ENCODE assay signal across 8 cellular contexts in genomic region chr7:2018786-2019692, GRCh38.
A peak's percentile ranks its signal among the peaks of the same experiment; 100 is the strongest.
DNase-seq lines count a peak whose midpoint lies in the region; ATAC-seq, FAIRE-seq and TF ChIP-seq lines count a peak whose summit lies in the region.

No MANE protein-coding gene starts in this region.

- ATAC-seq in memory B cell (ENCODE audit: low read depth): peak; percentile 30
- no peak for ATAC-seq in GM19324 (IDR thresholded peaks at IDR 0.05; ENCODE audit: low FRiP score, unreplicated experiment)
- no peak for ATAC-seq in GM19023 (IDR thresholded peaks at IDR 0.05; ENCODE audit: unreplicated experiment)

- no peak for TF ChIP-seq POLR2A in vagina (IDR thresholded peaks at IDR 0.05)

- peaks cover 4% of the 10 kb centered on the region for H3K36me3 Mint-ChIP-seq in memory B cell

- DNase-seq in Ammon's horn (ENCODE audit: low spot score) (peak; percentile 50), bronchial epithelial cell (ENCODE audit: low read depth) (peak; percentile 17), memory B cell (ENCODE audit: low spot score in 2 of 2) (no peak), vagina (ENCODE audit: extremely low spot score in 2 of 2) (no peak)
- DNase-seq in activated CD8-positive, alpha-beta memory T cell treated with anti-CD3 and anti-CD28 coated beads, Interleukin-2, amount 50 U/mL, for 48 hours: no peak

- H3K27me3 Mint-ChIP-seq in memory B cell: no peaks in the 10 kb centered on the region

- peak overlapping the region; percentile 82 for H3K4me3 Mint-ChIP-seq in memory B cell

- H3K27ac ChIP-seq in HUES6 (ENCODE audit: low read depth, low read length) (no peak overlapping the region), vagina (peak overlapping the region; percentile 94)

- H3K9ac ChIP-seq in HUES6 (ENCODE audit: low read length): peak overlapping the region; percentile 24

- no peak for FAIRE-seq in bronchial epithelial cell (lab: Jason Lieb, UNC)

- intact Hi-C loops in vagina (cut with DNase I): no loop called here

- H3K36me3 ChIP-seq in HUES6 (ENCODE audit: control insufficient read depth, insufficient read depth, low read length) (no peaks in the 10 kb centered on the region), bronchial epithelial cell (ENCODE audit: control insufficient read depth, insufficient read depth, low read length) (no peaks in the 10 kb centered on the region), vagina (no peaks in the 10 kb centered on the region)

- H3K9me3 ChIP-seq in HUES6 (ENCODE audit: control insufficient read depth, insufficient read depth, low read depth, low read length): peaks cover under 1% of the 10 kb centered on the region; the same call in 1 of the 2 replicates
- H3K9me3 ChIP-seq in vagina: no peaks in the 10 kb centered on the region

- H3K27ac Mint-ChIP-seq in memory B cell: peak overlapping the region; percentile 93

- TF ChIP-seq CTCF in bronchial epithelial cell (IDR thresholded peaks at IDR 0.05; ENCODE audit: insufficient read depth, low read length, severe bottlenecking): no peak
- no peak for TF ChIP-seq CTCF in vagina (IDR thresholded peaks at IDR 0.05)

- peaks cover under 1% of the 10 kb centered on the region for H3K9me3 Mint-ChIP-seq in memory B cell

- H3K4me1 ChIP-seq in HUES6 (ENCODE audit: control insufficient read depth, insufficient read depth, low read length) (peaks cover 8% of the 10 kb centered on the region; the same call in 1 of the 2 replicates), vagina (peaks cover 36% of the 10 kb centered on the region)

- no peaks in the 10 kb centered on the region for H3K27me3 ChIP-seq in HUES6 (ENCODE audit: control insufficient read depth, insufficient read depth, low read length)
- H3K27me3 ChIP-seq in bronchial epithelial cell (ENCODE audit: control insufficient read depth, insufficient read depth, low read length): no peaks in the 10 kb centered on the region
- no peaks in the 10 kb centered on the region for H3K27me3 ChIP-seq in vagina

- H3K4me1 Mint-ChIP-seq in memory B cell: peaks cover 24% of the 10 kb centered on the region

- H3K4me3 ChIP-seq in HUES6 (ENCODE audit: low read depth, low read length) (no peak overlapping the region), bronchial epithelial cell (ENCODE audit: low read depth, low read length) (no peak overlapping the region), vagina (peak overlapping the region; percentile 18 to 37)

Comparison
In these comparisons a context has a peak if more than half of its experiments do, and no peak if none do; other contexts are left out.
1. DNase-seq: peak in Ammon's horn (single experiment) and bronchial epithelial cell (single experiment); none in memory B cell (0 of 2), vagina (0 of 2) and activated CD8-positive, alpha-beta memory T cell treated with anti-CD3 and anti-CD28 coated beads, Interleukin-2, amount 50 U/mL, for 48 hours (single experiment).
2. H3K4me3 ChIP-seq: peak in vagina (2 of 2); none in HUES6 (single experiment) and bronchial epithelial cell (single experiment).